ENCODE assay signal across 33 cellular contexts in genomic region chr15:61101543-61101942, GRCh38.
"Had no signal": no experiment of that assay in that cellular context is flagged by ENCODE, and none has a peak within 500 bp of the region (broad histone marks: within the 10 kb centered on the region; RNA-seq: fewer than 3 reads in every experiment).

No MANE protein-coding gene starts in this region.

- H3K9me3 Mint-ChIP-seq: activated CD8-positive, alpha-beta T cell treated with anti-CD3 and anti-CD28 coated beads for 36 hours; T-helper 2 cell treated with Interferon-gamma antibody and Interleukin-4, amounts not matched to agents 5 μg/mL and 100 μg/mL, for 36 hours had no signal

- H3K4me1 Mint-ChIP-seq: activated T-helper 17 cell treated with anti-CD3 and anti-CD28 coated beads, Interleukin-2, amount 50 U/mL, for 72 hours; T-helper 17 cell had no signal

- H3K36me3 Mint-ChIP-seq: activated naive CD8-positive, alpha-beta T cell had no signal

- H3K4me3 ChIP-seq: body of pancreas, esophagus squamous epithelium, gastroesophageal sphincter had no signal

- H3K36me3 ChIP-seq: esophagus squamous epithelium, gastroesophageal sphincter, WERI-Rb-1 had no signal

- FAIRE-seq: colon, endometrium, endothelial cell of umbilical vein had no signal

- DNase-seq: activated B cell treated with CpG ODN at 0.5 μM for 24 hours; activated CD4-positive, alpha-beta T cell treated with anti-CD3 and anti-CD28 coated beads for 48 hours; activated CD4-positive, alpha-beta T cell treated with anti-CD3 and anti-CD28 coated beads, Interleukin-2, amount 50 U/mL, for 1 hour; activated CD4-positive, alpha-beta T cell treated with anti-CD3 and anti-CD28 coated beads, Interleukin-2, amount 50 U/mL, for 48 hours; activated CD8-positive, alpha-beta memory T cell treated with anti-CD3 and anti-CD28 coated beads for 24 hours; activated CD8-positive, alpha-beta T cell treated with anti-CD3 and anti-CD28 coated beads for 36 hours; activated effector memory CD4-positive, alpha-beta T cell treated with Interleukin-2 at 50 U/mL for 16 hours; activated gamma-delta T cell treated with Interleukin-2 at 50 U/mL for 16 hours; activated naive CD4-positive, alpha-beta T cell treated with anti-CD3 and anti-CD28 coated beads, Interleukin-2, amount 50 U/mL, for 16 hours; activated naive CD4-positive, alpha-beta T cell treated with Interleukin-2 at 50 U/mL for 16 hours; activated T-cell treated with anti-CD3 and anti-CD28 coated beads, Interleukin-2, amount 50 U/mL, for 4 hours; amniotic stem cell; aorta; body of pancreas; caudate nucleus; cortex of kidney; dermis blood vessel endothelial cell; effector CD4-positive, alpha-beta T cell; esophagus squamous epithelium; foreskin melanocyte; T-helper 1 cell; T-helper 17 cell; T1000; WERI-Rb-1 had no signal

- H3K27ac ChIP-seq: body of pancreas, epithelial cell of prostate, esophagus squamous epithelium, gastroesophageal sphincter, WERI-Rb-1 had no signal

- H3K27me3 ChIP-seq: body of pancreas, esophagus squamous epithelium, gastroesophageal sphincter had no signal

- H3K27ac Mint-ChIP-seq: activated B cell treated with CpG ODN at 0.5 μM for 24 hours; activated CD8-positive, alpha-beta T cell treated with anti-CD3 and anti-CD28 coated beads for 36 hours; activated naive CD8-positive, alpha-beta T cell; activated T-helper 17 cell treated with anti-CD3 and anti-CD28 coated beads, Interleukin-2, amount 50 U/mL, for 72 hours; T-helper 17 cell; T-helper 2 cell treated with Interferon-gamma antibody and Interleukin-4, amounts not matched to agents 5 μg/mL and 100 μg/mL, for 36 hours had no signal

- ATAC-seq: activated CD4-positive, CD25-positive, alpha-beta regulatory T cell treated with anti-CD3 and anti-CD28 coated beads, Interleukin-2, amount 50 U/mL, for 24 hours; activated CD8-positive, alpha-beta T cell treated with anti-CD3 and anti-CD28 coated beads for 36 hours; activated T-cell treated with anti-CD3 and anti-CD28 coated beads, Interleukin-2, amount 50 U/mL, for 4 hours; activated T-helper 17 cell treated with anti-CD3 and anti-CD28 coated beads, Interleukin-2, amount 50 U/mL, for 72 hours; body of pancreas; gastroesophageal sphincter; T-helper 17 cell had no signal

- H3K4me1 ChIP-seq: body of pancreas had no signal

- H3K9me3 ChIP-seq: body of pancreas, esophagus squamous epithelium, gastroesophageal sphincter had no signal

- H3K4me3 Mint-ChIP-seq: activated B cell treated with CpG ODN at 0.5 μM for 24 hours; activated CD8-positive, alpha-beta T cell treated with anti-CD3 and anti-CD28 coated beads for 36 hours; activated naive CD8-positive, alpha-beta T cell; activated T-cell treated with anti-CD3 and anti-CD28 coated beads, Interleukin-2, amount 50 U/mL, for 4 hours; activated T-helper 17 cell treated with anti-CD3 and anti-CD28 coated beads, Interleukin-2, amount 50 U/mL, for 72 hours; T-helper 17 cell; T-helper 2 cell treated with Interferon-gamma antibody and Interleukin-4, amounts not matched to agents 5 μg/mL and 100 μg/mL, for 36 hours had no signal
